Comparison of ENCODE assay signal across 8 cellular contexts in the genomic region with DNA sequence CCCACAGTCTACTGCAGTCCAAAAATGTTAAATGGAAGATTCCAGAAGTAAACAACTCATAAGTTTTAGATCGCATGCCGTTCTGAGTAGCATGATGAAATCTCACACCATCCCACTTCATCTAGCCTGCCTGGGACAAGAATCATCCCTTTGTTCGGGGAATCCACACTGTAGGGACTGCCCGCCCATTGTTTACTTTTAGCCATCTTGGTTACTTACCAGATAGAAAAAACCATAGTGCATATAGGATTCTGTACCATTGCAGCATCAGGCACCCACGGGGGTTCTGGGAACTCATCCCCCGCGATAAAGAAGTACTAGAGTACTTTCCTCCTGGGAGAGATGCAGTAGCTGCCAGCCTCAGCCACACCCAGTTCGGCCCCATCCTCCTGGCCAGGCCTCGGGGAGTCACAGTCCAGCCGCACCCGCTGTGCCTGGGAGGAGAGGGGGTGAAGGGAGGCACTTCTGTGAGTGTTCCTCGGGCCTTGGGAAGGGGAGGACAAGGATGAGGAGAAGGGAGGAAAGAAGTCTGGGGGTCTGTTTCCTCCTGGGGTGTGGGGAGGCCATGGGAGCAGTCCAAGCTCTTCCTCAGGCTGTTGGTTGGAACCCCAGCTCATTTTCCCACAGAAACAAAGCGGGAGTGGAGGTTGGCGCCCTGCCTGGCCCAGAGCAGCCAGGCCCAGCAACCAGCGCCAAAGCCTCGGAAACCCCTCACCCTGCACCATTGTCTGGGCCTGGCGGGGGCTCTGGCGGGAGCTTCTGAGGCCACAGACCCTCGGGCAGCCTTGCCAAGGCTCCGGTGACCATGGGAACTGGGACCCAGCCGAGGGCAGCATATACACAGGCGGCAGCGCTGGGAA. TPM values are rescaled to one million over a fixed set of nuclear protein-coding genes. Genes with fewer than 3 reads are reported as not detected.
DNase-seq lines count a peak whose midpoint lies in the region; ATAC-seq and TF ChIP-seq lines count a peak whose summit lies in the region.
"Had no signal": no experiment of that assay in that cellular context is flagged by ENCODE, and none has a peak within 500 bp of the region (broad histone marks: within the 10 kb centered on the region; RNA-seq: fewer than 3 reads in every experiment).

No MANE protein-coding gene starts in this region.

- no peaks in the 10 kb centered on the region for H3K9me3 Mint-ChIP-seq in WTC11

- CTCF ChIA-PET in WTC11 (lab: Charles Lee): interaction anchor here (1.0 to 5.1 kb wide), 4 partner anchors 9 to 39 kb away, joined by 4 to 48 read pairs (median 14); a partner anchor contains a TSS

- H3K36me3 Mint-ChIP-seq in WTC11: no peaks in the 10 kb centered on the region

- peak overlapping the region in 3 of 4 donors; percentile 18 to 52 (median 28) for H3K4me3 ChIP-seq in tibial nerve

- TF ChIP-seq CTCF in WTC11 (IDR thresholded peaks at IDR 0.05) (no peak), tibial nerve (IDR thresholded peaks at IDR 0.05) (peak in 1 of 5 experiments; percentile 7)

- H3K4me3 Mint-ChIP-seq in WTC11: no peak overlapping the region

- H3K36me3 ChIP-seq in tibial nerve: peaks cover 0 to 8% (median 0%) of the 10 kb centered on the region in 3 donors

- peak overlapping the region; percentile 85 to 99 (median 95) for H3K27ac ChIP-seq in tibial nerve

- H3K4me1 Mint-ChIP-seq in WTC11: peaks cover 28% of the 10 kb centered on the region

- no peaks in the 10 kb centered on the region for H3K27me3 ChIP-seq in tibial nerve

- intact Hi-C loops in left ventricle myocardium superior (cut with micrococcal nuclease): no loop called here

- peaks cover 4 to 76% (median 60%) of the 10 kb centered on the region in 4 donors for H3K4me1 ChIP-seq in tibial nerve

- POLR2A ChIA-PET in WTC11 (lab: Charles Lee): no interaction called here

- DNase-seq in WTC11 (ENCODE audit: low spot score) (no peak), left ventricle myocardium superior (peak; percentile 80), tibial nerve (ENCODE audit: low spot score in 2 of 2) (peak; percentile 65 to 68), SHP77 treated with DMSO at 0.1 percent for 48 hours (lab: John Stamatoyannopoulos, UW) (no peak), NCI-H2227 treated with DMSO at 0.1 percent for 48 hours (lab: John Stamatoyannopoulos, UW) (no peak)
- DNase-seq: central memory CD4-positive, alpha-beta T cell; NCI-H526 had no signal

- TF ChIP-seq EP300 in tibial nerve (IDR thresholded peaks at IDR 0.05): peak; percentile 80 to 90

- WGBS in tibial nerve, 2 donors: 14 to 20% methylated on average over 17 to 23 of the region's 23 CpGs

- peak in 1 of 2 donors; percentile 42 for TF ChIP-seq POLR2A in tibial nerve (IDR thresholded peaks at IDR 0.05)

- ATAC-seq in WTC11 (no peak), left ventricle myocardium superior (peak; percentile 58), HG02870 (IDR thresholded peaks at IDR 0.05; ENCODE audit: unreplicated experiment) (no peak)

- H3K9me3 ChIP-seq in tibial nerve: no peaks in the 10 kb centered on the region

- H3K27ac Mint-ChIP-seq in WTC11: no peak overlapping the region; the same call in 1 of the 2 replicates

- H3K27me3 Mint-ChIP-seq in WTC11 (ENCODE audit: low read depth): no peaks in the 10 kb centered on the region

TF ChIP-seq in WTC11, 78 proteins besides CTCF, POLR2A, EP300 and RAD21:
- TF ChIP-seq FOXJ3 (CRISPR knock-in tag; IDR thresholded peaks at IDR 0.05; ENCODE audit: borderline replicate concordance): no peak
- TF ChIP-seq NFE2L1 (CRISPR knock-in tag; IDR thresholded peaks at IDR 0.05): no peak
- no peak for TF ChIP-seq ZNF423 (CRISPR knock-in tag; IDR thresholded peaks at IDR 0.05)
- no peak for TF ChIP-seq CBFB (CRISPR knock-in tag; IDR thresholded peaks at IDR 0.05; ENCODE audit: low read depth)
- TF ChIP-seq ETV6 (CRISPR knock-in tag; IDR thresholded peaks at IDR 0.05): no peak
- TF ChIP-seq GABPB1 (CRISPR knock-in tag; IDR thresholded peaks at IDR 0.05): peak; percentile 99
TF ChIP-seq in WTC11: peak in this region for 1.

RNA-seq across cellular contexts. Expression of a gene that starts 8.9 kb away (rescaled TPM):
- total RNA-seq in WTC11 (2021) (4.4 to 10.0 TPM (median 6.8 TPM) in 3 replicates), left ventricle myocardium superior (24.4 TPM), tibial nerve (10 to 100 TPM; 47.4 to 79.0 (median 57.0) TPM)

RNA-seq across cellular contexts. Expression of a gene that starts 14.4 kb away (rescaled TPM):
- total RNA-seq in WTC11 (2021) (64.3 to 69.4 TPM (median 68.8 TPM) in 3 replicates), left ventricle myocardium superior (152 TPM), tibial nerve (10 to 100 TPM; 63.5 to 79.7 (median 71.0) TPM)

RNA-seq across cellular contexts. Expression of a gene that starts 25.3 kb away (rescaled TPM):
- total RNA-seq in WTC11 (2021) (12.1 to 13.8 TPM (median 13.1 TPM) in 3 replicates), left ventricle myocardium superior (8.6 TPM), tibial nerve (10 to 100 TPM; 10.5 to 53.1 (median 22.6) TPM)

RNA-seq across cellular contexts. Expression of a gene that starts 27.2 kb away (rescaled TPM):
- total RNA-seq in WTC11 (2021): 51.3 to 56.4 TPM (median 51.4 TPM) in 3 replicates
- total RNA-seq in left ventricle myocardium superior: 11.4 TPM
- total RNA-seq in tibial nerve: 10 to 100 TPM; 40.2 to 68.1 (median 41.5) TPM

RNA-seq across cellular contexts. Expression of a gene that starts 35.2 kb away (rescaled TPM):
- total RNA-seq in WTC11 (2021) (107 to 146 TPM (median 116 TPM) in 3 replicates), left ventricle myocardium superior (124 TPM), tibial nerve (100 to 1,000 TPM in 1 of 4 donors, 10 to 100 TPM in 3; 56.8 to 118 (median 76.2) TPM)

Comparison
In these comparisons a context has a peak if more than half of its experiments do, and no peak if none do; other contexts are left out.
1. DNase-seq: peak in left ventricle myocardium superior (single experiment) and tibial nerve (2 of 2); none in WTC11 (single experiment), SHP77 treated with DMSO at 0.1 percent for 48 hours (single experiment) and NCI-H2227 treated with DMSO at 0.1 percent for 48 hours (single experiment).